In the genomic region with DNA sequence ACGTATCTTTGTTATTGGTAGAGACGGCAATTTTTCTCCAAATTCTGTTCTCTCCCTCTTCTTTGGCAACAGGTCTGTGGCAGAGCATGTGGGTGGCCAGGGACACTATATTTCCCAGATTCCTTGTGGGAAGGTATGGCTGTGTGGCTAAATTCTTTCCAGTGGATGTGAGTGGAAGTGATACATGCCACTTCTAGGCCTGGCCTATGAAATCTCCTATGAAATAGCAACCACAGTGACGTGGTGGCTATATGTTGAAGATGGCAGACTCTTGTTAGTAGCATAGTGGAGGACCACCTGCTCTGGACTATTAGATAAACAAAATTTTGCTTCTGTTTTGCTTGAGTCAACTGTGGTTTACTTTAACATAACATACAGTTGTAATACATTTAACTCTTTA, we compare ENCODE assay signal across 37 cellular contexts.
"Had no signal": no experiment of that assay in that cellular context is flagged by ENCODE, and none has a peak within 500 bp of the region (broad histone marks: within the 10 kb centered on the region; RNA-seq: fewer than 3 reads in every experiment).

No MANE protein-coding gene starts in this region.

- H3K27me3 ChIP-seq: adrenal gland, ascending aorta, body of pancreas, brain microvascular endothelial cell, breast epithelium, cardiac muscle cell had no signal

- DNase-seq: activated effector memory CD4-positive, alpha-beta T cell treated with anti-CD3 and anti-CD28 coated beads, Interleukin-2, amount 50 U/mL, for 16 hours; activated effector memory CD4-positive, alpha-beta T cell treated with Interleukin-2 at 50 U/mL for 16 hours; activated gamma-delta T cell; activated gamma-delta T cell treated with Interleukin-2 at 50 U/mL for 16 hours; activated naive CD4-positive, alpha-beta T cell; activated naive CD4-positive, alpha-beta T cell treated with anti-CD3 and anti-CD28 coated beads for 36 hours; activated naive CD4-positive, alpha-beta T cell treated with anti-CD3 and anti-CD28 coated beads, Interleukin-2, amount 10 ng/mL, durations not matched to agents 7 days and 5 days; activated naive CD4-positive, alpha-beta T cell treated with anti-CD3 and anti-CD28 coated beads, Interleukin-2, amount 50 U/mL, for 16 hours; activated naive CD4-positive, alpha-beta T cell treated with Interleukin-2 at 50 U/mL for 16 hours; activated naive CD8-positive, alpha-beta T cell treated with anti-CD3 and anti-CD28 coated beads for 36 hours; activated naive CD8-positive, alpha-beta T cell treated with anti-CD3 and anti-CD28 coated beads, Interleukin-2, amount 10 ng/mL, durations not matched to agents 7 days and 5 days; activated naive CD8-positive, alpha-beta T cell treated with anti-CD3 and anti-CD28 coated beads, Interleukin-2, amount 50 U/mL, for 24 hours; activated T-cell treated with anti-CD3 and anti-CD28 coated beads, Interleukin-2, amount 50 U/mL, for 24 hours; activated T-cell treated with anti-CD3 and anti-CD28 coated beads, Interleukin-2, amount 50 U/mL, for 4 hours; activated T-cell treated with anti-CD3 and anti-CD28 coated beads, Interleukin-2, amount 50 U/mL, for 48 hours; activated T-cell treated with anti-CD3 and anti-CD28 coated beads, Interleukin-2, amount 50 U/mL, for 72 hours; adrenal gland; amniotic stem cell; amygdala; anterior cingulate cortex; aorta; body of pancreas; brain microvascular endothelial cell; caudate nucleus; central memory CD4-positive, alpha-beta T cell; cerebellar nuclear complex had no signal

- H3K36me3 Mint-ChIP-seq: activated naive CD4-positive, alpha-beta T cell treated with anti-CD3 and anti-CD28 coated beads, Interleukin-2, amount 10 ng/mL, durations not matched to agents 7 days and 5 days; activated naive CD4-positive, alpha-beta T cell treated with anti-CD3 and anti-CD28 coated beads, Interleukin-2, amount 50 U/mL, for 24 hours; activated naive CD4-positive, alpha-beta T cell treated with anti-CD3 and anti-CD28 coated beads, Interleukin-2, amount 50 U/mL, for 72 hours; activated naive CD8-positive, alpha-beta T cell; activated naive CD8-positive, alpha-beta T cell treated with anti-CD3 and anti-CD28 coated beads for 36 hours; activated naive CD8-positive, alpha-beta T cell treated with anti-CD3 and anti-CD28 coated beads, Interleukin-2, amount 10 ng/mL, durations not matched to agents 7 days and 5 days; brain had no signal

- ATAC-seq: activated naive CD4-positive, alpha-beta T cell treated with anti-CD3 and anti-CD28 coated beads, Interleukin-2, amount 50 U/mL, for 72 hours; activated naive CD8-positive, alpha-beta T cell treated with anti-CD3 and anti-CD28 coated beads, Interleukin-2, amount 50 U/mL, for 24 hours; activated T-cell treated with anti-CD3 and anti-CD28 coated beads, Interleukin-2, amount 50 U/mL, for 4 hours; activated T-cell treated with anti-CD3 and anti-CD28 coated beads, Interleukin-2, amount 50 U/mL, for 72 hours; activated T-helper 17 cell treated with anti-CD3 and anti-CD28 coated beads, Interleukin-2, amount 50 U/mL, for 72 hours; body of pancreas had no signal

- H3K4me1 ChIP-seq: adrenal gland, ascending aorta, body of pancreas, breast epithelium had no signal

- H3K27ac ChIP-seq: adrenal gland, ascending aorta, body of pancreas, brain microvascular endothelial cell, breast epithelium, cardiac muscle cell had no signal

- H3K4me3 ChIP-seq: adrenal gland, ascending aorta, body of pancreas, breast epithelium, cardiac muscle cell had no signal

- H3K4me3 Mint-ChIP-seq: activated naive CD4-positive, alpha-beta T cell treated with anti-CD3 and anti-CD28 coated beads for 36 hours; activated naive CD4-positive, alpha-beta T cell treated with anti-CD3 and anti-CD28 coated beads, Interleukin-2, amount 10 ng/mL, durations not matched to agents 7 days and 5 days; activated naive CD4-positive, alpha-beta T cell treated with anti-CD3 and anti-CD28 coated beads, Interleukin-2, amount 50 U/mL, for 24 hours; activated naive CD8-positive, alpha-beta T cell; activated naive CD8-positive, alpha-beta T cell treated with anti-CD3 and anti-CD28 coated beads for 36 hours; activated naive CD8-positive, alpha-beta T cell treated with anti-CD3 and anti-CD28 coated beads, Interleukin-2, amount 10 ng/mL, durations not matched to agents 7 days and 5 days; activated naive CD8-positive, alpha-beta T cell treated with anti-CD3 and anti-CD28 coated beads, Interleukin-2, amount 50 U/mL, for 24 hours; activated T-cell treated with anti-CD3 and anti-CD28 coated beads, Interleukin-2, amount 50 U/mL, for 24 hours; activated T-cell treated with anti-CD3 and anti-CD28 coated beads, Interleukin-2, amount 50 U/mL, for 4 hours; activated T-cell treated with anti-CD3 and anti-CD28 coated beads, Interleukin-2, amount 50 U/mL, for 72 hours; activated T-helper 1 cell treated with anti-CD3 and anti-CD28 coated beads, Interleukin-12 subunit alpha, Interleukin-12 subunit beta, Interleukin-2, Interleukin-4 antibody, amounts not matched to agents 30 ng/mL and 10 ng/mL and 1 ng/mL, durations not matched to agents 14 hours and 24 hours and 36 hours; activated T-helper 17 cell treated with anti-CD3 and anti-CD28 coated beads, Interleukin-2, amount 50 U/mL, for 72 hours; brain; central memory CD8-positive, alpha-beta T cell had no signal

- H3K9me3 Mint-ChIP-seq: activated naive CD4-positive, alpha-beta T cell treated with anti-CD3 and anti-CD28 coated beads for 36 hours; activated naive CD8-positive, alpha-beta T cell treated with anti-CD3 and anti-CD28 coated beads for 36 hours; activated naive CD8-positive, alpha-beta T cell treated with anti-CD3 and anti-CD28 coated beads, Interleukin-2, amount 10 ng/mL, durations not matched to agents 7 days and 5 days; activated naive CD8-positive, alpha-beta T cell treated with anti-CD3 and anti-CD28 coated beads, Interleukin-2, amount 50 U/mL, for 24 hours; activated T-cell treated with anti-CD3 and anti-CD28 coated beads, Interleukin-2, amount 50 U/mL, for 24 hours; activated T-helper 1 cell treated with anti-CD3 and anti-CD28 coated beads, Interleukin-12 subunit alpha, Interleukin-12 subunit beta, Interleukin-2, Interleukin-4 antibody, amounts not matched to agents 30 ng/mL and 10 ng/mL and 1 ng/mL, durations not matched to agents 14 hours and 24 hours and 36 hours; activated T-helper 17 cell treated with anti-CD3 and anti-CD28 coated beads, Interleukin-2, amount 50 U/mL, for 72 hours; activated T-helper 2 cell treated with anti-CD3 and anti-CD28 coated beads, Interferon-gamma antibody, Interleukin-2, Interleukin-4, amounts not matched to agents 10 μg/mL and 5 μg/mL and 100 μg/mL, durations not matched to agents 14 hours and 24 hours and 36 hours had no signal

- H3K4me1 Mint-ChIP-seq: activated naive CD4-positive, alpha-beta T cell treated with anti-CD3 and anti-CD28 coated beads, Interleukin-2, amount 10 ng/mL, durations not matched to agents 7 days and 5 days; activated naive CD4-positive, alpha-beta T cell treated with anti-CD3 and anti-CD28 coated beads, Interleukin-2, amount 50 U/mL, for 24 hours; activated naive CD8-positive, alpha-beta T cell treated with anti-CD3 and anti-CD28 coated beads for 36 hours; activated naive CD8-positive, alpha-beta T cell treated with anti-CD3 and anti-CD28 coated beads, Interleukin-2, amount 10 ng/mL, durations not matched to agents 7 days and 5 days; activated naive CD8-positive, alpha-beta T cell treated with anti-CD3 and anti-CD28 coated beads, Interleukin-2, amount 50 U/mL, for 24 hours; activated T-helper 17 cell treated with anti-CD3 and anti-CD28 coated beads, Interleukin-2, amount 50 U/mL, for 72 hours; central memory CD8-positive, alpha-beta T cell had no signal

- H3K9me3 ChIP-seq: adrenal gland, ascending aorta, body of pancreas, breast epithelium had no signal

- H3K27ac Mint-ChIP-seq: activated naive CD4-positive, alpha-beta T cell treated with anti-CD3 and anti-CD28 coated beads for 36 hours; activated naive CD4-positive, alpha-beta T cell treated with anti-CD3 and anti-CD28 coated beads, Interleukin-2, amount 10 ng/mL, durations not matched to agents 7 days and 5 days; activated naive CD4-positive, alpha-beta T cell treated with anti-CD3 and anti-CD28 coated beads, Interleukin-2, amount 50 U/mL, for 24 hours; activated naive CD4-positive, alpha-beta T cell treated with anti-CD3 and anti-CD28 coated beads, Interleukin-2, amount 50 U/mL, for 72 hours; activated naive CD8-positive, alpha-beta T cell; activated naive CD8-positive, alpha-beta T cell treated with anti-CD3 and anti-CD28 coated beads for 36 hours; activated naive CD8-positive, alpha-beta T cell treated with anti-CD3 and anti-CD28 coated beads, Interleukin-2, amount 10 ng/mL, durations not matched to agents 7 days and 5 days; activated naive CD8-positive, alpha-beta T cell treated with anti-CD3 and anti-CD28 coated beads, Interleukin-2, amount 50 U/mL, for 24 hours; activated T-cell treated with anti-CD3 and anti-CD28 coated beads, Interleukin-2, amount 50 U/mL, for 24 hours; activated T-cell treated with anti-CD3 and anti-CD28 coated beads, Interleukin-2, amount 50 U/mL, for 72 hours; activated T-helper 1 cell treated with anti-CD3 and anti-CD28 coated beads, Interleukin-12 subunit alpha, Interleukin-12 subunit beta, Interleukin-2, Interleukin-4 antibody, amounts not matched to agents 30 ng/mL and 10 ng/mL and 1 ng/mL, durations not matched to agents 14 hours and 24 hours and 36 hours; activated T-helper 17 cell treated with anti-CD3 and anti-CD28 coated beads, Interleukin-2, amount 50 U/mL, for 72 hours; activated T-helper 2 cell treated with anti-CD3 and anti-CD28 coated beads, Interferon-gamma antibody, Interleukin-2, Interleukin-4, amounts not matched to agents 10 μg/mL and 5 μg/mL and 100 μg/mL, durations not matched to agents 14 hours and 24 hours and 36 hours; brain had no signal

- H3K36me3 ChIP-seq: adrenal gland, ascending aorta, brain microvascular endothelial cell, breast epithelium, cardiac muscle cell had no signal

- H3K27me3 Mint-ChIP-seq: activated naive CD4-positive, alpha-beta T cell treated with anti-CD3 and anti-CD28 coated beads, Interleukin-2, amount 10 ng/mL, durations not matched to agents 7 days and 5 days had no signal
